18 cellular contexts compared by ENCODE assay signal in the genomic region with DNA sequence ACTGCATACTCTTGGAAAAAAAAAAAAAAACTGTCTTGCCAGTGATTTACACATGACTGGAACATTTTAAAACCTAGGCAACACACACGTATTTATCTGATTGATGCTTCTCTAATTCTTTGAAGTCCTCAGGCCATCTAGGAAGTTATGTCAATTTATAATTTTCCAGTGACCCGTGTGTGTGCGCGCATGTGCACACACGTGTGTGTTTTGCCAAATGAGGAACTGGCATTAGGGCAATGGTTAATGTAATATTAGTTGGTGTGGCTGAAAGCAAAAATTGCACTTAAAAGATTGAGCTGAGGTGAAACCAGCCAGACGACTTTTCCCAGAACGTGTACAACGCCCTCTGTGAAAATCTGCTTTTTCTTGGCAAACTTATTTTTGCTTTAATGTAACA.
A peak's percentile ranks its signal among the peaks of the same experiment; 100 is the strongest.
DNase-seq lines count a peak whose midpoint lies in the region; ATAC-seq and TF ChIP-seq lines count a peak whose summit lies in the region.
"Had no signal": no experiment of that assay in that cellular context is flagged by ENCODE, and none has a peak within 500 bp of the region (broad histone marks: within the 10 kb centered on the region; RNA-seq: fewer than 3 reads in every experiment).

No MANE protein-coding gene starts in this region.

- no peak overlapping the region for H2BK120ac ChIP-seq in neuronal stem cell (ENCODE audit: low read depth, low read length)
- no peak overlapping the region for H2BK120ac ChIP-seq in H9 (ENCODE audit: low read depth, low read length, poor library complexity, severe bottlenecking)

- H2BK12ac ChIP-seq in neuronal stem cell (ENCODE audit: low read length) (no peak overlapping the region), H9 (ENCODE audit: insufficient read length, low read depth, low read length) (no peak overlapping the region)

- H3K79me1 ChIP-seq in neuronal stem cell (ENCODE audit: low read depth, low read length) (no peaks in the 10 kb centered on the region), H9 (ENCODE audit: insufficient read depth, low read depth, low read length, poor library complexity, severe bottlenecking) (no peaks in the 10 kb centered on the region)

- H3K4me1 ChIP-seq in neuronal stem cell (ENCODE audit: control insufficient read depth in 2 of 2, insufficient read depth in 1 of 2, low read depth in 1 of 2, low read length in 2 of 2) (no peaks in the 10 kb centered on the region), H9 (ENCODE audit: insufficient read depth, low read length) (no peaks in the 10 kb centered on the region)
- H3K4me1 ChIP-seq: adrenal gland, vagina had no signal

- no peak overlapping the region for H3K27ac Mint-ChIP-seq in dendritic cell treated with granulocyte-macrophage colony-stimulating factor and Interleukin-4, amounts not matched to agents 40 ng/mL and 50 ng/mL, for 4 days
- H3K27ac Mint-ChIP-seq in H9, result no peak overlapping the region
- H3K27ac Mint-ChIP-seq: activated B cell treated with CpG ODN at 0.5 μM for 24 hours; activated T-helper 17 cell treated with anti-CD3 and anti-CD28 coated beads, Interleukin-2, amount 50 U/mL, for 72 hours had no signal

- peaks cover 10% of the 10 kb centered on the region for H3K9me3 Mint-ChIP-seq in dendritic cell treated with granulocyte-macrophage colony-stimulating factor and Interleukin-4, amounts not matched to agents 40 ng/mL and 50 ng/mL, for 4 days
- H3K9me3 Mint-ChIP-seq in H9, result peaks cover 0 to 4% of the 10 kb centered on the region in 2 experiments; a peak in 1 of 5 replicates
- H3K9me3 Mint-ChIP-seq: activated T-helper 17 cell treated with anti-CD3 and anti-CD28 coated beads, Interleukin-2, amount 50 U/mL, for 72 hours had no signal

- no peak overlapping the region for H3T11ph ChIP-seq in H9 (ENCODE audit: low read length)

- H3K9ac ChIP-seq in neuronal stem cell (ENCODE audit: low read depth, low read length, poor library complexity), result no peak overlapping the region
- no peak overlapping the region for H3K9ac ChIP-seq in H9 (ENCODE audit: extremely low read depth, insufficient read length, low read length)

- H4K91ac ChIP-seq in neuronal stem cell (ENCODE audit: low read depth, low read length, poor library complexity) (no peak overlapping the region), H9 (ENCODE audit: insufficient read length, low read depth, low read length) (no peak overlapping the region)

- peaks cover 7% of the 10 kb centered on the region for H3K27me3 Mint-ChIP-seq in dendritic cell treated with granulocyte-macrophage colony-stimulating factor and Interleukin-4, amounts not matched to agents 40 ng/mL and 50 ng/mL, for 4 days
- H3K27me3 Mint-ChIP-seq in H9 (ENCODE audit: low read depth), result peaks cover 1% of the 10 kb centered on the region
- H3K27me3 Mint-ChIP-seq: activated B cell treated with CpG ODN at 0.5 μM for 24 hours; activated T-helper 17 cell treated with anti-CD3 and anti-CD28 coated beads, Interleukin-2, amount 50 U/mL, for 72 hours had no signal

- H2AFZ ChIP-seq in neuronal stem cell (ENCODE audit: low read length), result peak overlapping the region; percentile 51
- H2AFZ ChIP-seq in H9 (ENCODE audit: low read length), result no peak overlapping the region

- H3K36me3 Mint-ChIP-seq in dendritic cell treated with granulocyte-macrophage colony-stimulating factor and Interleukin-4, amounts not matched to agents 40 ng/mL and 50 ng/mL, for 4 days (ENCODE audit: low read depth), result no peaks in the 10 kb centered on the region
- H3K36me3 Mint-ChIP-seq in H9 (ENCODE audit: insufficient read depth in 1 of 3, low read depth in 3 of 3), result peaks cover 0 to 2% (median 0%) of the 10 kb centered on the region in 3 experiments; a peak in 1 of 7 replicates

- TF ChIP-seq CTCF in H9 (conservative IDR thresholded peaks at IDR 0.05), result no peak

- no peak overlapping the region for H3K23ac ChIP-seq in neuronal stem cell (ENCODE audit: low read depth, low read length, poor library complexity)
- H3K23ac ChIP-seq in H9 (ENCODE audit: insufficient read length, low read depth, low read length), result no peak overlapping the region

- DNase-seq in CD1c-positive myeloid dendritic cell (ENCODE audit: extremely low spot score) (peak; percentile 37), NOMO-1 treated with DMSO at 0.1 percent for 48 hours (lab: John Stamatoyannopoulos, UW; ENCODE audit: unreplicated experiment) (peak; percentile 23), neuronal stem cell (ENCODE audit: low spot score) (no peak), COLO829 (ENCODE audit: low spot score) (no peak), NCI-H446 (lab: John Stamatoyannopoulos, UW) (no peak), H9 (no peak)
- DNase-seq: activated B cell treated with CpG ODN at 0.5 μM for 24 hours; effector CD8-positive, alpha-beta T cell; midbrain; T-helper 2 cell had no signal

- peaks cover 0 to 2% of the 10 kb centered on the region in 2 donors for H3K9me3 ChIP-seq in neuronal stem cell (replicated peaks in 1 of 2; ENCODE audit: control insufficient read depth in 2 of 2, insufficient read depth in 1 of 2, low read depth in 1 of 2, low read length in 2 of 2)
- H3K9me3 ChIP-seq in H9 (ENCODE audit: control insufficient read depth, low read depth, low read length), result no peaks in the 10 kb centered on the region
- H3K9me3 ChIP-seq: adrenal gland, neutrophil, vagina had no signal

- H2BK20ac ChIP-seq in H9 (ENCODE audit: low read depth, low read length, poor library complexity, severe bottlenecking), result no peak overlapping the region

- H3K79me2 ChIP-seq in H9 (ENCODE audit: insufficient read depth, low read length), result no peaks in the 10 kb centered on the region

- H3K36me3 ChIP-seq in neuronal stem cell (replicated peaks in 1 of 2; ENCODE audit: control insufficient read depth in 2 of 2, insufficient read depth in 2 of 2, low read length in 2 of 2), result no peaks in the 10 kb centered on the region
- H3K36me3 ChIP-seq: adrenal gland, neutrophil, vagina had no signal

- no peak overlapping the region for H3K4me3 ChIP-seq in neuronal stem cell (ENCODE audit: low read length in 2 of 2)
- H3K4me3 ChIP-seq: adrenal gland, GM12878 had no signal

- H4K5ac ChIP-seq in H9 (ENCODE audit: insufficient read length, low read depth, low read length), result no peak overlapping the region

- no peak overlapping the region for H2BK15ac ChIP-seq in neuronal stem cell (ENCODE audit: low read length)
- H2BK15ac ChIP-seq in H9 (ENCODE audit: low read depth, low read length), result no peak overlapping the region

- H4K20me1 ChIP-seq in H9 (ENCODE audit: control insufficient read depth, insufficient read depth, insufficient read length), result no peaks in the 10 kb centered on the region

- no peaks in the 10 kb centered on the region for H3K23me2 ChIP-seq in H9 (ENCODE audit: insufficient read length, low read depth, low read length, poor library complexity, severe bottlenecking)

- no peak overlapping the region for H4K8ac ChIP-seq in neuronal stem cell (ENCODE audit: low read depth, low read length)
- no peak overlapping the region for H4K8ac ChIP-seq in H9 (replicated peaks; ENCODE audit: insufficient read length, low read depth, low read length)

- no peak overlapping the region for H3K4ac ChIP-seq in neuronal stem cell (ENCODE audit: low read length)
- H3K4ac ChIP-seq in H9 (ENCODE audit: low read depth, low read length), result no peak overlapping the region

- H2BK5ac ChIP-seq in neuronal stem cell (ENCODE audit: low read length) (no peak overlapping the region), H9 (ENCODE audit: insufficient read length, low read length) (no peak overlapping the region)

- no peak overlapping the region for H3K56ac ChIP-seq in H9 (ENCODE audit: insufficient read length, low read depth, low read length)

- no peak overlapping the region for H3K14ac ChIP-seq in neuronal stem cell (ENCODE audit: low read length)
- H3K14ac ChIP-seq in H9 (ENCODE audit: insufficient read depth, low read length), result no peak overlapping the region

- H3K4me3 Mint-ChIP-seq in dendritic cell treated with granulocyte-macrophage colony-stimulating factor and Interleukin-4, amounts not matched to agents 40 ng/mL and 50 ng/mL, for 4 days, result peak overlapping the region; percentile 58
- no peak overlapping the region for H3K4me3 Mint-ChIP-seq in H9
- H3K4me3 Mint-ChIP-seq: activated B cell treated with CpG ODN at 0.5 μM for 24 hours; activated T-helper 17 cell treated with anti-CD3 and anti-CD28 coated beads, Interleukin-2, amount 50 U/mL, for 72 hours had no signal

- H3K4me1 Mint-ChIP-seq in dendritic cell treated with granulocyte-macrophage colony-stimulating factor and Interleukin-4, amounts not matched to agents 40 ng/mL and 50 ng/mL, for 4 days (ENCODE audit: low read depth), result peaks cover 26% of the 10 kb centered on the region
- peaks cover 8 to 9% of the 10 kb centered on the region in 2 experiments for H3K4me1 Mint-ChIP-seq in H9
- H3K4me1 Mint-ChIP-seq: activated B cell treated with CpG ODN at 0.5 μM for 24 hours; activated T-helper 17 cell treated with anti-CD3 and anti-CD28 coated beads, Interleukin-2, amount 50 U/mL, for 72 hours had no signal

- H2AK5ac ChIP-seq in neuronal stem cell (ENCODE audit: low read depth, low read length) (no peak overlapping the region), H9 (ENCODE audit: insufficient read length, low read length) (no peak overlapping the region)

- no peak overlapping the region for H3K4me2 ChIP-seq in neuronal stem cell (ENCODE audit: insufficient read depth, low read length, poor library complexity, severe bottlenecking)
- no peak overlapping the region for H3K4me2 ChIP-seq in H9 (ENCODE audit: insufficient read depth, insufficient read length, low read length)

- no CpG with 5 or more reads among the region's 8 CpGs for whole genome bisulfite sequencing in neuronal stem cell (ENCODE audit: extremely low coverage in 2 of 2, insufficient read length in 2 of 2, insufficient replicate concordance in 1 of 2), 2 donors
- WGBS in H9 (ENCODE audit: extremely low coverage, insufficient read length, low lambda C conversion rate), result no CpG with 5 or more reads among the region's 8 CpGs

- ATAC-seq in HG03565 (IDR thresholded peaks at IDR 0.05; ENCODE audit: unreplicated experiment), result no peak
- ATAC-seq: activated T-helper 17 cell treated with anti-CD3 and anti-CD28 coated beads, Interleukin-2, amount 50 U/mL, for 72 hours; GM12878; right cardiac atrium had no signal

- H3K27ac ChIP-seq in neuronal stem cell (replicated peaks; ENCODE audit: low read length) (no peak overlapping the region), H9 (ENCODE audit: insufficient read length, low read depth, low read length) (no peak overlapping the region)
- H3K27ac ChIP-seq: adrenal gland, vagina had no signal

- intact Hi-C loops in dendritic cell treated with granulocyte-macrophage colony-stimulating factor and Interleukin-4, amounts not matched to agents 40 ng/mL and 50 ng/mL, for 4 days (cut with micrococcal nuclease), result no loop called here

- H3K18ac ChIP-seq in neuronal stem cell (ENCODE audit: low read length) (no peak overlapping the region), H9 (ENCODE audit: insufficient read length, low read depth, low read length) (no peak overlapping the region)

- H3K27me3 ChIP-seq in neuronal stem cell (ENCODE audit: control insufficient read depth in 3 of 3, insufficient read depth in 3 of 3, low read depth in 1 of 3, low read length in 3 of 3) (no peaks in the 10 kb centered on the region), H9 (ENCODE audit: insufficient read depth, low read length) (no peaks in the 10 kb centered on the region)
- H3K27me3 ChIP-seq: adrenal gland, neutrophil, vagina had no signal

Comparison
In these comparisons a context has a peak if more than half of its experiments do, and no peak if none do; other contexts are left out.
1. DNase-seq: peak in CD1c-positive myeloid dendritic cell (single experiment) and NOMO-1 treated with DMSO at 0.1 percent for 48 hours (single experiment); none in neuronal stem cell (single experiment), COLO829 (single experiment), NCI-H446 (0 of 2) and H9 (single experiment).